Comparison of ENCODE assay signal across 23 cellular contexts in genomic region chr4:140903522-140903928, GRCh38.
DNase-seq lines count a peak whose midpoint lies in the region; ATAC-seq and TF ChIP-seq lines count a peak whose summit lies in the region.
"Had no signal": no experiment of that assay in that cellular context is flagged by ENCODE, and none has a peak within 500 bp of the region (broad histone marks: within the 10 kb centered on the region; RNA-seq: fewer than 3 reads in every experiment).

No MANE protein-coding gene starts in this region.

- no peak overlapping the region for H2BK5ac ChIP-seq in mesenchymal stem cell (ENCODE audit: low read depth, low read length, poor library complexity, severe bottlenecking)

- no peak overlapping the region for H4K91ac ChIP-seq in mesenchymal stem cell (ENCODE audit: low read length)

- H2AK5ac ChIP-seq in mesenchymal stem cell (ENCODE audit: low read length, severe bottlenecking) = no peak overlapping the region

- ATAC-seq in GM18868 (IDR thresholded peaks at IDR 0.05; ENCODE audit: unreplicated experiment) (no peak), foreskin keratinocyte (no peak)
- ATAC-seq: Panc1, T-cell had no signal

- no peak overlapping the region for H4K8ac ChIP-seq in mesenchymal stem cell (ENCODE audit: low read length)

- H3K9ac ChIP-seq in mesenchymal stem cell (ENCODE audit: low read length) = no peak overlapping the region
- H3K9ac ChIP-seq: GM23248 had no signal

- H3K4me1 ChIP-seq in mesenchymal stem cell (ENCODE audit: control insufficient read depth, insufficient read depth, low read depth, low read length) (peaks cover 2% of the 10 kb centered on the region), foreskin keratinocyte (no peaks in the 10 kb centered on the region)

- H3K18ac ChIP-seq in mesenchymal stem cell (ENCODE audit: low read depth in 1 of 2, low read length in 2 of 2) = no peak overlapping the region

- H3K4me3 ChIP-seq in epithelial cell of proximal tubule (ENCODE audit: low read depth, low read length) = no peak overlapping the region
- H3K4me3 ChIP-seq in mesenchymal stem cell (ENCODE audit: insufficient read depth in 1 of 2, low read depth in 1 of 2, low read length in 2 of 2) = no peak overlapping the region
- H3K4me3 ChIP-seq: GM23248 had no signal

- H2AFZ ChIP-seq in mesenchymal stem cell (ENCODE audit: low read depth, low read length) = no peak overlapping the region
- H2AFZ ChIP-seq: GM23248 had no signal

- no peak overlapping the region for H3K4ac ChIP-seq in mesenchymal stem cell (ENCODE audit: low read depth in 1 of 2, low read length in 2 of 2)

- H3K27ac ChIP-seq in mesenchymal stem cell (ENCODE audit: low read length, poor library complexity, severe bottlenecking) (no peak overlapping the region), foreskin keratinocyte (no peak overlapping the region)
- H3K27ac ChIP-seq: GM23248 had no signal

- no peak overlapping the region for H2BK120ac ChIP-seq in mesenchymal stem cell (ENCODE audit: low read depth, low read length)

- no peaks in the 10 kb centered on the region for H3K9me3 ChIP-seq in mesenchymal stem cell (ENCODE audit: control insufficient read depth, low read length)

- no peak overlapping the region for H2BK12ac ChIP-seq in mesenchymal stem cell (ENCODE audit: low read length in 2 of 2)

- no peak overlapping the region for H2BK15ac ChIP-seq in mesenchymal stem cell (ENCODE audit: low read depth, poor library complexity, severe bottlenecking)

- no peak overlapping the region for H3K14ac ChIP-seq in mesenchymal stem cell (ENCODE audit: low read length in 2 of 2)

- DNase-seq in SK-N-DZ (ENCODE audit: low spot score) = peak; percentile 85
- peak; percentile 35 for DNase-seq in epithelial cell of proximal tubule (ENCODE audit: low read depth)
- peak; percentile 25 for DNase-seq in mesenchymal stem cell
- peak; percentile 55 for DNase-seq in renal cortical epithelial cell (ENCODE audit: low read depth)
- DNase-seq in NCI-H1694 (lab: John Stamatoyannopoulos, UW) = no peak
- DNase-seq in foreskin keratinocyte = no peak
- DNase-seq: Calu3, DMS79 treated with DMSO at 0.1 percent for 48 hours, GF-D8, GM23248, H9, KBM-7, MV-4-11, NCI-H1105, NCI-H1436 treated with DMSO at 0.1 percent for 48 hours, NCI-H1930, NCI-H2107, NCI-H524 treated with DMSO at 0.1 percent for 48 hours, NCI-H774, SHP77 treated with DMSO at 0.1 percent for 48 hours, T-cell had no signal

- 18% methylated on average over 2 of the region's 2 CpGs for WGBS in mesenchymal stem cell

- TF ChIP-seq CTCF in epithelial cell of proximal tubule (conservative IDR thresholded peaks at IDR 0.05; ENCODE audit: low read depth, low read length) (no peak), foreskin keratinocyte (conservative IDR thresholded peaks at IDR 0.05) (no peak)

- H3K4me2 ChIP-seq in mesenchymal stem cell (ENCODE audit: low read length, poor library complexity, severe bottlenecking) = no peak overlapping the region

- H3K79me1 ChIP-seq in mesenchymal stem cell (replicated peaks; ENCODE audit: low read length, poor library complexity, severe bottlenecking) = no peaks in the 10 kb centered on the region

- H3K36me3 ChIP-seq in mesenchymal stem cell (ENCODE audit: control insufficient read depth in 1 of 2, insufficient read depth in 2 of 2, low read depth in 1 of 2, low read length in 2 of 2) = peaks cover 0 to 3% of the 10 kb centered on the region in 2 experiments

- H3K23ac ChIP-seq in mesenchymal stem cell (ENCODE audit: low read length in 2 of 2) = no peak overlapping the region

- H3K27me3 ChIP-seq in mesenchymal stem cell (ENCODE audit: control insufficient read depth in 1 of 2, insufficient read depth in 1 of 2, low read length in 2 of 2) (peaks cover 0 to 6% of the 10 kb centered on the region in 2 experiments), foreskin keratinocyte (peaks cover 28% of the 10 kb centered on the region)

Comparison
In these comparisons a context has a peak if more than half of its experiments do, and no peak if none do; other contexts are left out.
1. DNase-seq: peak in SK-N-DZ (single experiment), epithelial cell of proximal tubule (single experiment), mesenchymal stem cell (single experiment) and renal cortical epithelial cell (single experiment); none in NCI-H1694 (single experiment) and foreskin keratinocyte (0 of 2).